Comparison of ENCODE assay signal across 1 cellular context in the genomic region with DNA sequence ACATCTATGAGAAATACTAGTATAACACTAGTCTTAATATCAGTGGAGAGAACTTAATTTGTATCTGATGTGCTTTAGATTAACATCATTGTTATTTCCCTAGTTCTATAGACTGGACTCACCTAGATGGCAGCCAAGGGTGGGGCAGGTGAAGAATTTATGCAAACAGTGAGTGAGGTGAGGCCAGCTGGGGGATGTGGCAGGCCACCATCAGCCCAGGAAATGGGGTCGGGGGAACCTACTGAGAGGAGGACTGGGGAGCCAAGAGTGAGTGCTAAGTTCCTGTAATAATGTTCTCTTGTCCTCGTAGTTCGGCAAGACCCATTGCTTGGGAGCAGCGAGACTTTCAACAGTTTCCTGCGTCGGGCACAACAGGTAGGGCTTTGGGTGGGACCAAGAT.
TF ChIP-seq lines count a peak whose summit lies in the region.

No MANE protein-coding gene starts in this region.

TF ChIP-seq in A549, 52 proteins besides CTCF, POLR2A, EP300 and RAD21:
- no peak for TF ChIP-seq EHMT2 (IDR thresholded peaks at IDR 0.05; ENCODE audit: low read depth)
- TF ChIP-seq NPAS2 (CRISPR knock-in tag; IDR thresholded peaks at IDR 0.05; ENCODE audit: borderline replicate concordance), result no peak
- no peak for TF ChIP-seq HDAC2 (IDR thresholded peaks at IDR 0.05)
- no peak for TF ChIP-seq SMC3 (IDR thresholded peaks at IDR 0.05)
- no peak for TF ChIP-seq REST (IDR thresholded peaks at IDR 0.05)
- TF ChIP-seq HEYL (CRISPR knock-in tag; IDR thresholded peaks at IDR 0.05), result no peak
- no peak for TF ChIP-seq FOSL2 (IDR thresholded peaks at IDR 0.05)
- TF ChIP-seq FOSL2 (CRISPR knock-in tag; IDR thresholded peaks at IDR 0.05), result no peak
- no peak for TF ChIP-seq ZNF302 (CRISPR knock-in tag; IDR thresholded peaks at IDR 0.05)
- TF ChIP-seq RFX5 (IDR thresholded peaks at IDR 0.05), result no peak
- no peak for TF ChIP-seq BCL3 (IDR thresholded peaks at IDR 0.05)
- TF ChIP-seq PHF8 (IDR thresholded peaks at IDR 0.05; ENCODE audit: borderline replicate concordance, low read depth), result no peak
